In genomic region chr14:24092960-24093900, GRCh38 we compare ENCODE assay signal across 8 cellular contexts. TPM values are rescaled to one million over a fixed set of nuclear protein-coding genes. Genes with fewer than 3 reads are reported as not detected.
A peak's percentile ranks its signal among the peaks of the same experiment; 100 is the strongest.
DNase-seq lines count a peak whose midpoint lies in the region; ATAC-seq and TF ChIP-seq lines count a peak whose summit lies in the region.

No MANE protein-coding gene starts in this region.

- 85 to 88% methylated on average over 19 to 20 of the region's 20 CpGs for WGBS in mesodermal cell (ENCODE audit: insufficient coverage in 2 of 2), 2 experiments

- no peaks in the 10 kb centered on the region for H3K27me3 Mint-ChIP-seq in type B pancreatic cell

- H3K27ac ChIP-seq in cardiac muscle cell = no peak overlapping the region
- H3K27ac ChIP-seq in brain microvascular endothelial cell = no peak overlapping the region
- peak overlapping the region; percentile 78 for H3K27ac ChIP-seq in mesodermal cell (ENCODE audit: low read depth, low read length, severe bottlenecking)

- H3K4me3 Mint-ChIP-seq in type B pancreatic cell = peak overlapping the region; percentile 95

- no peaks in the 10 kb centered on the region for H3K27me3 ChIP-seq in cardiac muscle cell
- H3K27me3 ChIP-seq in brain microvascular endothelial cell (replicated peaks) = no peaks in the 10 kb centered on the region

- peaks cover 5% of the 10 kb centered on the region for H3K36me3 Mint-ChIP-seq in type B pancreatic cell

- H3K4me3 ChIP-seq in cardiac muscle cell = peak overlapping the region; percentile 45
- peak overlapping the region; percentile 74 for H3K4me3 ChIP-seq in brain microvascular endothelial cell (ENCODE audit: low read depth, low read length)
- H3K4me3 ChIP-seq in mesodermal cell (ENCODE audit: extremely low read depth, insufficient read depth, low read length, poor library complexity, severe bottlenecking) = peak overlapping the region; percentile 72

- peaks cover 30% of the 10 kb centered on the region for H3K4me1 Mint-ChIP-seq in type B pancreatic cell (ENCODE audit: unreplicated experiment)

- H3K27ac Mint-ChIP-seq in type B pancreatic cell = peak overlapping the region; percentile 78

- H3K36me3 ChIP-seq in cardiac muscle cell (no peaks in the 10 kb centered on the region), brain microvascular endothelial cell (replicated peaks) (no peaks in the 10 kb centered on the region), mesodermal cell (ENCODE audit: control insufficient read depth, insufficient read depth, low read length) (peaks cover 12% of the 10 kb centered on the region)

- no peak for ATAC-seq in left ventricle myocardium superior
- ATAC-seq in HG03460 (IDR thresholded peaks at IDR 0.05; ENCODE audit: unreplicated experiment) = no peak

- no peaks in the 10 kb centered on the region for H3K9me3 ChIP-seq in cardiac muscle cell (ENCODE audit: low read depth)
- H3K9me3 ChIP-seq in mesodermal cell (ENCODE audit: control insufficient read depth, low read length) = no peaks in the 10 kb centered on the region

- H3K9me3 Mint-ChIP-seq in type B pancreatic cell = no peaks in the 10 kb centered on the region

- intact Hi-C loops in left ventricle myocardium superior (cut with micrococcal nuclease) = no loop called here

- DNase-seq in cardiac muscle cell (ENCODE audit: low read depth in 1 of 2, low spot score in 1 of 2) = no peak
- DNase-seq in left ventricle myocardium superior = no peak
- no peak for DNase-seq in brain microvascular endothelial cell
- no peak for DNase-seq in type B pancreatic cell (ENCODE audit: extremely low spot score, unreplicated experiment)
- no peak for DNase-seq in HK-2 (ENCODE audit: unreplicated experiment)
- DNase-seq in putamen (ENCODE audit: low spot score) = no peak

- no peak for TF ChIP-seq CTCF in cardiac muscle cell (IDR thresholded peaks at IDR 0.05; ENCODE audit: low read depth, low read length)
- TF ChIP-seq CTCF in brain microvascular endothelial cell (IDR thresholded peaks at IDR 0.05; ENCODE audit: low read depth, low read length, missing control alignments) = no peak
- no peak for TF ChIP-seq CTCF in type B pancreatic cell (conservative IDR thresholded peaks at IDR 0.05)

- peaks cover 7% of the 10 kb centered on the region for H3K4me1 ChIP-seq in cardiac muscle cell (ENCODE audit: low read depth)
- H3K4me1 ChIP-seq in mesodermal cell (ENCODE audit: control insufficient read depth, insufficient read depth, low read length, poor library complexity, severe bottlenecking) = no peaks in the 10 kb centered on the region

- in situ Hi-C loops in brain microvascular endothelial cell (cut with HindIII; ENCODE audit: low pct_ligation_motif_present, low sequenced_read_pairs) = no loop called here

RNA-seq across cellular contexts. Expression of gene PCK2, which starts 0.9 kb away (rescaled TPM):
- total RNA-seq in cardiac muscle cell = 11.2 and 18.9 TPM in 2 replicates
- 12.2 and 20.0 TPM in 2 replicates for polyA plus RNA-seq in cardiac muscle cell
- 3.0 TPM for total RNA-seq in left ventricle myocardium superior
- 40.7 TPM for polyA plus RNA-seq in mesodermal cell (2013, experiment 1 of 2)
- 39.1 TPM for polyA plus RNA-seq in mesodermal cell (2013, experiment 2 of 2)
- total RNA-seq in type B pancreatic cell (ENCODE audit: low replicate concordance) = 35.0 and 40.9 TPM in 2 replicates

RNA-seq across cellular contexts. Expression of gene DCAF11, which starts 21.3 kb away (rescaled TPM):
- total RNA-seq in cardiac muscle cell (152 and 317 TPM in 2 replicates), left ventricle myocardium superior (85.8 TPM), type B pancreatic cell (ENCODE audit: low replicate concordance) (65.0 and 78.3 TPM in 2 replicates)
- 110 and 165 TPM in 2 replicates for polyA plus RNA-seq in cardiac muscle cell
- 28.2 TPM for polyA plus RNA-seq in mesodermal cell (2013, experiment 1 of 2)
- polyA plus RNA-seq in mesodermal cell (2013, experiment 2 of 2) = 30.7 TPM

RNA-seq across cellular contexts. Expression of gene NRL, which starts 21.5 kb away (rescaled TPM):
- total RNA-seq in cardiac muscle cell = 4.2 and 6.7 TPM in 2 replicates
- polyA plus RNA-seq in cardiac muscle cell = 4.8 and 5.1 TPM in 2 replicates
- 0.77 TPM for total RNA-seq in left ventricle myocardium superior
- 0.66 TPM for polyA plus RNA-seq in mesodermal cell (2013, experiment 1 of 2)
- polyA plus RNA-seq in mesodermal cell (2013, experiment 2 of 2) = 0.66 TPM
- total RNA-seq in type B pancreatic cell (ENCODE audit: low replicate concordance) = 1.3 and 1.8 TPM in 2 replicates

RNA-seq across cellular contexts. Expression of gene CPNE6, which starts 21.9 kb away (rescaled TPM):
- total RNA-seq in cardiac muscle cell = 0.12 TPM in 1 of 2 replicates, not detected in the other
- 0.43 and 0.96 TPM in 2 replicates for polyA plus RNA-seq in cardiac muscle cell
- total RNA-seq in left ventricle myocardium superior = not detected
- not detected for polyA plus RNA-seq in mesodermal cell (2013, experiment 1 of 2)
- not detected for polyA plus RNA-seq in mesodermal cell (2013, experiment 2 of 2)
- not detected in 2 replicates for total RNA-seq in type B pancreatic cell (ENCODE audit: low replicate concordance)

RNA-seq across cellular contexts. Expression of gene FITM1, which starts 37.2 kb away (rescaled TPM):
- 124 and 136 TPM in 2 replicates for total RNA-seq in cardiac muscle cell
- polyA plus RNA-seq in cardiac muscle cell = 181 and 209 TPM in 2 replicates
- total RNA-seq in left ventricle myocardium superior = 140 TPM
- 0.29 TPM for polyA plus RNA-seq in mesodermal cell (2013, experiment 1 of 2)
- 0.25 TPM for polyA plus RNA-seq in mesodermal cell (2013, experiment 2 of 2)
- total RNA-seq in type B pancreatic cell (ENCODE audit: low replicate concordance) = 0.26 and 0.53 TPM in 2 replicates
